In genomic region chr3:112003321-112004080, GRCh38 we compare ENCODE assay signal across 1 cellular context.
TF ChIP-seq lines count a peak whose summit lies in the region.

No MANE protein-coding gene starts in this region.

TF ChIP-seq in neural cell, 6 proteins besides CTCF, POLR2A, EP300 and RAD21:
- TF ChIP-seq REST (IDR thresholded peaks at IDR 0.05; ENCODE audit: borderline replicate concordance) (no peak), SMC3 (conservative IDR thresholded peaks at IDR 0.05; ENCODE audit: poor library complexity) (no peak), POLR2AphosphoS5 (IDR thresholded peaks at IDR 0.05) (no peak), TAF1 (IDR thresholded peaks at IDR 0.05; ENCODE audit: low read depth) (no peak), EZH2 (IDR thresholded peaks at IDR 0.05; ENCODE audit: borderline replicate concordance, insufficient read depth, low read length, poor library complexity, severe bottlenecking) (no peak), MXI1 (conservative IDR thresholded peaks at IDR 0.05; ENCODE audit: poor library complexity, severe bottlenecking) (no peak)
TF ChIP-seq in neural cell: peak in this region for 0.
